ENCODE assay signal across 8 cellular contexts in genomic region chr16:15482068-15482747, GRCh38. TPM values are rescaled to one million over a fixed set of nuclear protein-coding genes. Genes with fewer than 3 reads are reported as not detected.
A peak's percentile ranks its signal among the peaks of the same experiment; 100 is the strongest.
DNase-seq lines count a peak whose midpoint lies in the region; ATAC-seq, FAIRE-seq and TF ChIP-seq lines count a peak whose summit lies in the region.

No MANE protein-coding gene starts in this region.

- TF ChIP-seq CTCF in RWPE1 (conservative IDR thresholded peaks at IDR 0.05; ENCODE audit: low read depth) (no peak), HepG2 (CRISPR knock-in tag; IDR thresholded peaks at IDR 0.05) (peak; percentile 73)
- no peak for TF ChIP-seq CTCF in CD4-positive, alpha-beta T cell (IDR thresholded peaks at IDR 0.05)

- peak overlapping the region; percentile 35 for H2AFZ ChIP-seq in HepG2 (ENCODE audit: low read length)

- intact Hi-C loops in HepG2 (cut with micrococcal nuclease; ENCODE audit: unreplicated experiment): no loop called here
- intact Hi-C loops in CD4-positive, alpha-beta T cell (cut with DNase I, micrococcal nuclease): no loop called here

- FAIRE-seq in H54 (lab: Jason Lieb, UNC) (peak; percentile 99), HepG2 (lab: Jason Lieb, UNC) (peak; percentile 88)

- TF ChIP-seq RAD21 in HepG2 (CRISPR knock-in tag; IDR thresholded peaks at IDR 0.05): peak; percentile 38; the same call in 1 of the 2 replicates

- POLR2A ChIA-PET in RWPE1 (lab: Yijun Ruan, JAX; ENCODE audit: low non-redundant PET) (interaction anchor here (0.6 kb wide), 1 partner anchor 23 kb away, joined by 5 read pairs; no protein-coding TSS in a partner anchor), HepG2 (lab: Yijun Ruan, JAX) (interaction anchor here (0.5 to 1.0 kb wide), 3 partner anchors 9 to 160 kb away, joined by 3 to 4 read pairs (median 3); partner anchors contain the start of gene MARF1)
- POLR2A ChIA-PET in CD4-positive, alpha-beta T cell (lab: Charles Lee): no interaction called here

- no peaks in the 10 kb centered on the region for H3K27me3 Mint-ChIP-seq in stimulated activated memory B cell treated with anti-CD40 and anti-IgM and Interleukin-4, amounts not matched to agents 10 μg/mL and 1 μg/mL and 100 μg/mL, for 72 hours
- H3K27me3 Mint-ChIP-seq in CD4-positive, alpha-beta T cell: peaks cover 6% of the 10 kb centered on the region

- peak in 1 of 2 experiments; percentile 77; a peak in 1 of 4 replicates for TF ChIP-seq EP300 in HepG2 (IDR thresholded peaks at IDR 0.05; ENCODE audit: low read depth in 2 of 2, low read length in 2 of 2)
- TF ChIP-seq EP300 in HepG2 (CRISPR knock-in tag; IDR thresholded peaks at IDR 0.05; ENCODE audit: borderline replicate concordance): peak; percentile 47; the same call in 1 of the 2 replicates

- H3K36me3 ChIP-seq in HepG2 (replicated peaks in 1 of 2; ENCODE audit: control insufficient read depth in 1 of 2, insufficient read depth in 2 of 2, low read length in 2 of 2): no peaks in the 10 kb centered on the region

- 4% methylated on average over 3 of the region's 3 CpGs for WGBS in HepG2 (ENCODE audit: low lambda C conversion rate)

- DNase-seq in H54 (ENCODE audit: insufficient read length, low spot score) (peak; percentile 82), RWPE1 (ENCODE audit: low spot score) (peak; percentile 96), T47D (ENCODE audit: low read depth in 1 of 2, low spot score in 1 of 2) (peak; percentile 31 to 96), HepG2 (ENCODE audit: low spot score) (peak; percentile 99), OCI-M1 (lab: John Stamatoyannopoulos, UW) (no peak)
- DNase-seq in CD4-positive, alpha-beta T cell: no peak

- H3K4me1 Mint-ChIP-seq in stimulated activated memory B cell treated with anti-CD40 and anti-IgM and Interleukin-4, amounts not matched to agents 10 μg/mL and 1 μg/mL and 100 μg/mL, for 72 hours: peaks cover 37% of the 10 kb centered on the region
- no peaks in the 10 kb centered on the region for H3K4me1 Mint-ChIP-seq in CD4-positive, alpha-beta T cell (ENCODE audit: low read depth)

- TF ChIP-seq POLR2A in H54 (IDR thresholded peaks at IDR 0.05; ENCODE audit: low read depth, low read length) (no peak), HepG2 (IDR thresholded peaks at IDR 0.05; ENCODE audit: insufficient read depth in 1 of 2, low read depth in 2 of 2, low read length in 2 of 2) (peak; percentile 75 to 76)

- peak overlapping the region; percentile 60 for H3K27ac Mint-ChIP-seq in stimulated activated memory B cell treated with anti-CD40 and anti-IgM and Interleukin-4, amounts not matched to agents 10 μg/mL and 1 μg/mL and 100 μg/mL, for 72 hours
- no peak overlapping the region for H3K27ac Mint-ChIP-seq in CD4-positive, alpha-beta T cell

- no peak overlapping the region for H3K9ac ChIP-seq in HepG2 (ENCODE audit: insufficient read depth, low read depth, low read length)

- no TSS peak for BruUV-seq in HepG2 (replicated peaks; lab: Mats Ljungman, UMichigan)

- no peak overlapping the region for H3K4me3 Mint-ChIP-seq in stimulated activated memory B cell treated with anti-CD40 and anti-IgM and Interleukin-4, amounts not matched to agents 10 μg/mL and 1 μg/mL and 100 μg/mL, for 72 hours
- H3K4me3 Mint-ChIP-seq in CD4-positive, alpha-beta T cell: no peak overlapping the region

- H3K9me3 ChIP-seq in HepG2 (ENCODE audit: low read length): no peaks in the 10 kb centered on the region
- H3K9me3 ChIP-seq in CD4-positive, alpha-beta T cell (ENCODE audit: control insufficient read depth, low read length): no peaks in the 10 kb centered on the region

- H3K4me3 ChIP-seq in HepG2 (replicated peaks in 1 of 3; ENCODE audit: insufficient read depth in 1 of 3, low read depth in 2 of 3, low read length in 3 of 3): no peak overlapping the region; a peak in 1 of 6 replicates

- no peaks in the 10 kb centered on the region for H3K27me3 ChIP-seq in HepG2 (ENCODE audit: control insufficient read depth in 1 of 2, insufficient read depth in 2 of 2, low read length in 2 of 2)
- H3K27me3 ChIP-seq in CD4-positive, alpha-beta T cell (ENCODE audit: control insufficient read depth, insufficient read depth, low read length): no peaks in the 10 kb centered on the region

- H3K27ac ChIP-seq in RWPE1: peak overlapping the region; percentile 77
- peak overlapping the region; percentile 36 for H3K27ac ChIP-seq in HepG2 (ENCODE audit: extremely low read length, insufficient read depth, low read length)
- H3K27ac ChIP-seq in CD4-positive, alpha-beta T cell (ENCODE audit: low read depth, low read length): no peak overlapping the region

- no peaks in the 10 kb centered on the region for H3K9me3 Mint-ChIP-seq in stimulated activated memory B cell treated with anti-CD40 and anti-IgM and Interleukin-4, amounts not matched to agents 10 μg/mL and 1 μg/mL and 100 μg/mL, for 72 hours
- H3K9me3 Mint-ChIP-seq in CD4-positive, alpha-beta T cell: no peaks in the 10 kb centered on the region

- H3K4me2 ChIP-seq in HepG2 (ENCODE audit: low read depth, low read length): peak overlapping the region; percentile 38

- ATAC-seq in HepG2 (peak; percentile 100), GM21576 (IDR thresholded peaks at IDR 0.05; ENCODE audit: unreplicated experiment) (no peak)
- peak; percentile 61 for ATAC-seq in stimulated activated memory B cell treated with anti-CD40 and anti-IgM and Interleukin-4, amounts not matched to agents 10 μg/mL and 1 μg/mL and 100 μg/mL, for 72 hours
- ATAC-seq in CD4-positive, alpha-beta T cell (ENCODE audit: poor library complexity): no peak

- in situ Hi-C loops in T47D (cut with HindIII; ENCODE audit: low pct_unique_long_range_greater_than_20kb, low sequenced_read_pairs): no loop called here
- in situ Hi-C loops in HepG2 (cut with HindIII; ENCODE audit: extremely low pct_ligation_motif_present, low pct_unique_long_range_greater_than_20kb): no loop called here

- H3K79me2 ChIP-seq in HepG2 (ENCODE audit: insufficient read depth, low read length): no peaks in the 10 kb centered on the region

- no peaks in the 10 kb centered on the region for H4K20me1 ChIP-seq in HepG2 (ENCODE audit: insufficient read depth, low read length)

- H3K4me1 ChIP-seq in HepG2 (ENCODE audit: insufficient read depth, low read length): peaks cover 33% of the 10 kb centered on the region

- CTCF ChIA-PET in RWPE1 (lab: Yijun Ruan, JAX) (interaction anchor here (0.6 kb wide), 1 partner anchor 340 kb away, joined by 3 read pairs; no protein-coding TSS in a partner anchor), HepG2 (lab: Yijun Ruan, JAX; ENCODE audit: low intra/inter-chr PET ratio, low total read pairs) (interaction anchor here (1.2 kb wide), 1 partner anchor 69 kb away, joined by 4 read pairs; no protein-coding TSS in a partner anchor)
- CTCF ChIA-PET in CD4-positive, alpha-beta T cell (lab: Charles Lee): no interaction called here

- H3K36me3 Mint-ChIP-seq in stimulated activated memory B cell treated with anti-CD40 and anti-IgM and Interleukin-4, amounts not matched to agents 10 μg/mL and 1 μg/mL and 100 μg/mL, for 72 hours: peaks cover 25% of the 10 kb centered on the region
- H3K36me3 Mint-ChIP-seq in CD4-positive, alpha-beta T cell (ENCODE audit: low read depth): no peaks in the 10 kb centered on the region

TF ChIP-seq in HepG2, 621 proteins besides CTCF, POLR2A, EP300 and RAD21 (continues in another document):
- TF ChIP-seq KDM5B (CRISPR knock-in tag; IDR thresholded peaks at IDR 0.05; ENCODE audit: borderline replicate concordance) (no peak), IKZF1 (IDR thresholded peaks at IDR 0.05) (no peak), ATM (IDR thresholded peaks at IDR 0.05; ENCODE audit: borderline replicate concordance) (no peak), NBN (conservative IDR thresholded peaks at IDR 0.05) (no peak), ZSCAN25 (CRISPR knock-in tag; IDR thresholded peaks at IDR 0.05) (no peak), SETDB1 (CRISPR knock-in tag; IDR thresholded peaks at IDR 0.05; ENCODE audit: borderline replicate concordance) (no peak), SIN3A (IDR thresholded peaks at IDR 0.05; ENCODE audit: borderline replicate concordance, low read depth, low read length) (no peak), ZGPAT (CRISPR knock-in tag; IDR thresholded peaks at IDR 0.05) (peak; percentile 81), ARNT (IDR thresholded peaks at IDR 0.05) (no peak), MIER2 (CRISPR knock-in tag; IDR thresholded peaks at IDR 0.05) (no peak)

RNA-seq across cellular contexts. Expression of gene BMERB1, which starts 47.8 kb away (rescaled TPM):
- 1.2 and 1.4 TPM in 2 replicates for total RNA-seq in HepG2 (2016; rRNA removed; fragmentation: Illumina TruSeq; extraction: Trizol)
- 0.71 and 1.0 TPM in 2 replicates for total RNA-seq in HepG2 (2016; cell fraction: cytosol; rRNA removed; fragmentation: Illumina TruSeq; extraction: Trizol; ENCODE audit: low read depth)
- total RNA-seq in HepG2 (2016; cell fraction: insoluble cytoplasmic fraction; rRNA removed; fragmentation: Illumina TruSeq; extraction: Trizol): 0.69 and 0.79 TPM in 2 replicates
- total RNA-seq in HepG2 (2016; cell fraction: membrane; rRNA removed; fragmentation: Illumina TruSeq; extraction: Trizol): 1.2 and 1.5 TPM in 2 replicates
- total RNA-seq in HepG2 (2016; cell fraction: nucleus; rRNA removed; fragmentation: Illumina TruSeq; extraction: Trizol): 1.3 and 1.4 TPM in 2 replicates
- 1.4 and 2.5 TPM in 2 replicates for polyA plus RNA-seq in HepG2 (2011; rRNA removed)
- 0.99 and 1.8 TPM in 2 replicates for polyA plus RNA-seq in HepG2 (2011; cell fraction: cytosol; rRNA removed)
- polyA plus RNA-seq in HepG2 (2011; cell fraction: nucleus; rRNA removed): 0.90 and 1.3 TPM in 2 replicates
- polyA plus RNA-seq in HepG2 (2012): 1.0 and 2.9 TPM in 2 replicates
- polyA plus RNA-seq in HepG2 (2016; cell fraction: cytosol; fragmentation: Illumina TruSeq; extraction: Trizol; ENCODE audit: low read depth): 1.4 TPM in 2 replicates
- polyA plus RNA-seq in HepG2 (2016; cell fraction: insoluble cytoplasmic fraction; fragmentation: Illumina TruSeq; extraction: Trizol; ENCODE audit: low read depth): 1.7 and 2.5 TPM in 2 replicates
- polyA plus RNA-seq in HepG2 (2016; cell fraction: membrane; fragmentation: Illumina TruSeq; extraction: Trizol; ENCODE audit: low read depth): 0.86 and 2.2 TPM in 2 replicates
- polyA plus RNA-seq in HepG2 (2016; cell fraction: nucleus; fragmentation: Illumina TruSeq; extraction: Trizol; ENCODE audit: insufficient read depth, low read depth): 1.2 and 2.5 TPM in 2 replicates
- 2.4 and 7.1 TPM in 2 replicates for polyA minus RNA-seq in HepG2 (2011; rRNA and poly(A)+ RNA removed; ENCODE audit: low replicate concordance)
- 0.53 and 1.3 TPM in 2 replicates for polyA minus RNA-seq in HepG2 (2011; cell fraction: cytosol; rRNA and poly(A)+ RNA removed)
- polyA minus RNA-seq in HepG2 (2011; cell fraction: nucleus; rRNA and poly(A)+ RNA removed): 1.2 and 2.7 TPM in 2 replicates
- under 1 TPM; 0.85 to 0.98 TPM for total RNA-seq in CD4-positive, alpha-beta T cell

Comparison
In these comparisons a context has a peak if more than half of its experiments do, and no peak if none do; other contexts are left out.
1. DNase-seq: peak in H54 (single experiment), RWPE1 (single experiment), T47D (2 of 2) and HepG2 (single experiment); none in CD4-positive, alpha-beta T cell (0 of 10) and OCI-M1 (single experiment).
2. ATAC-seq: peak in HepG2 (single experiment) and stimulated activated memory B cell treated with anti-CD40 and anti-IgM and Interleukin-4, amounts not matched to agents 10 μg/mL and 1 μg/mL and 100 μg/mL, for 72 hours (single experiment); none in GM21576 (single experiment) and CD4-positive, alpha-beta T cell (single experiment).